In the genomic region with DNA sequence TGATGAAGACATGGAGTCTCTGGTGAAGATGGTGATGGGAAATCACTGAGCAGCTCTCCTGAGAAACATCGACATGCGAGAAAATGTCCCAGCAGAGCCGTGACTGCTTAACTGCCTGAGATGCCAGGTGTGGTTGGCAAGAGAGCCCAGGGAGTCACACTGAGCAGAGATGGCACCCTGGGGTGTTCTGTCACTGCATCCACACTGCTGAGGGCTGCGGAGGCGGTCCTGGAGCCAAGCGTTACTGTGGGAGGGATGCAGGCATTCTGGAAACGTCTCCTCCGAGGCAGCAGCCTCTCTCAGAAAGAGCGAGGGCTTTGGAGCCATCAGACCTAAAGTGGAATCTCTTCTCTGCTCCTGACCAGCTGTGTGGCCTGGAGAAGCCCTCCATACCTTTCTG, we compare ENCODE assay signal across 29 cellular contexts. TPM values are rescaled to one million over a fixed set of nuclear protein-coding genes. Genes with fewer than 3 reads are reported as not detected.
"Had no signal": no experiment of that assay in that cellular context is flagged by ENCODE, and none has a peak within 500 bp of the region (broad histone marks: within the 10 kb centered on the region; RNA-seq: fewer than 3 reads in every experiment).

No MANE protein-coding gene starts in this region.

- H3K9me3 Mint-ChIP-seq: dendritic cell treated with granulocyte-macrophage colony-stimulating factor and Interleukin-4, amounts not matched to agents 40 ng/mL and 50 ng/mL, for 4 days; mesothelial cell of epicardium; naive B cell; natural killer cell treated with Interleukin-12 subunit alpha and Interleukin-12 subunit beta and Interleukin-15 and Interleukin-18, amount 100 ng/mL, for 72 hours; neural crest cell; stimulated activated naive B cell treated with anti-CD40 and anti-IgM and Interleukin-4, amounts not matched to agents 10 μg/mL and 1 μg/mL and 100 μg/mL, for 72 hours; stimulated activated naive CD8-positive, alpha-beta T cell treated with anti-CD3 and anti-CD28 coated beads, Interleukin-15, Interleukin-2, amounts not matched to agents 100 ng/mL and 50 ng/mL, for 24 hours had no signal

- H3K79me2 ChIP-seq: hepatocyte had no signal

- DNase-seq: effector memory CD4-positive, alpha-beta T cell; foreskin keratinocyte; heart left ventricle; kidney; left cardiac atrium; left lung; mesenchymal stem cell; mucosa of descending colon; naive B cell; nucleus accumbens; pancreas; right lobe of liver; small intestine; stimulated activated CD4-positive, alpha-beta T cell treated with anti-CD3 and anti-CD28 coated beads, Interleukin-15, amount 100 ng/mL, for 24 hours; stimulated activated CD4-positive, alpha-beta T cell treated with anti-CD3 and anti-CD28 coated beads, Interleukin-2, amount 100 ng/mL, for 48 hours; stimulated activated naive B cell treated with anti-CD40 and anti-IgM and Interleukin-4, amounts not matched to agents 10 μg/mL and 1 μg/mL and 100 μg/mL, for 72 hours; transverse colon; upper lobe of right lung; uterus had no signal

- H3K27me3 Mint-ChIP-seq: progenitor cell of endocrine pancreas; stimulated activated naive CD8-positive, alpha-beta T cell treated with anti-CD3 and anti-CD28 coated beads, Interleukin-15, Interleukin-2, amounts not matched to agents 100 ng/mL and 50 ng/mL, for 24 hours had no signal

- H3K27me3 ChIP-seq: hepatocyte, pancreas, right lobe of liver, suprapubic skin, transverse colon, upper lobe of right lung, uterus had no signal

- H3K36me3 ChIP-seq: esophagus muscularis mucosa, gastroesophageal sphincter, heart left ventricle, left lung, pancreas, right lobe of liver, suprapubic skin, transverse colon, upper lobe of right lung, uterus had no signal

- H3K9me3 ChIP-seq: esophagus muscularis mucosa, gastroesophageal sphincter, heart left ventricle, left lung, mucosa of descending colon, pancreas, right lobe of liver, suprapubic skin, transverse colon, upper lobe of right lung, uterus had no signal

- H3K27ac ChIP-seq: esophagus muscularis mucosa, foreskin keratinocyte, gastroesophageal sphincter, heart left ventricle, hepatocyte, left lung, pancreas, right lobe of liver, suprapubic skin, transverse colon, upper lobe of right lung, uterus had no signal

- H3K36me3 Mint-ChIP-seq: mesothelial cell of epicardium; naive B cell; natural killer cell treated with Interleukin-12 subunit alpha and Interleukin-12 subunit beta and Interleukin-15 and Interleukin-18, amount 100 ng/mL, for 72 hours; stimulated activated naive B cell treated with anti-CD40 and anti-IgM and Interleukin-4, amounts not matched to agents 10 μg/mL and 1 μg/mL and 100 μg/mL, for 72 hours had no signal

- H3K4me3 Mint-ChIP-seq: dendritic cell treated with granulocyte-macrophage colony-stimulating factor and Interleukin-4, amounts not matched to agents 40 ng/mL and 50 ng/mL, for 4 days; mesothelial cell of epicardium; naive B cell; natural killer cell treated with Interleukin-12 subunit alpha and Interleukin-12 subunit beta and Interleukin-15 and Interleukin-18, amount 100 ng/mL, for 72 hours; neural crest cell; stimulated activated naive B cell treated with anti-CD40 and anti-IgM and Interleukin-4, amounts not matched to agents 10 μg/mL and 1 μg/mL and 100 μg/mL, for 72 hours; stimulated activated naive CD8-positive, alpha-beta T cell treated with anti-CD3 and anti-CD28 coated beads, Interleukin-15, Interleukin-2, amounts not matched to agents 100 ng/mL and 50 ng/mL, for 24 hours had no signal

- H3K4me1 Mint-ChIP-seq: naive B cell; stimulated activated naive B cell treated with anti-CD40 and anti-IgM and Interleukin-4, amounts not matched to agents 10 μg/mL and 1 μg/mL and 100 μg/mL, for 72 hours had no signal

- H3K4me2 ChIP-seq: hepatocyte had no signal

- H3K27ac Mint-ChIP-seq: dendritic cell treated with granulocyte-macrophage colony-stimulating factor and Interleukin-4, amounts not matched to agents 40 ng/mL and 50 ng/mL, for 4 days; mesothelial cell of epicardium; naive B cell; natural killer cell treated with Interleukin-12 subunit alpha and Interleukin-12 subunit beta and Interleukin-15 and Interleukin-18, amount 100 ng/mL, for 72 hours; progenitor cell of endocrine pancreas; stimulated activated naive B cell treated with anti-CD40 and anti-IgM and Interleukin-4, amounts not matched to agents 10 μg/mL and 1 μg/mL and 100 μg/mL, for 72 hours; stimulated activated naive CD8-positive, alpha-beta T cell treated with anti-CD3 and anti-CD28 coated beads, Interleukin-15, Interleukin-2, amounts not matched to agents 100 ng/mL and 50 ng/mL, for 24 hours had no signal

- H3K4me3 ChIP-seq: esophagus muscularis mucosa, gastroesophageal sphincter, heart left ventricle, hepatocyte, left lung, mucosa of descending colon, pancreas, right lobe of liver, suprapubic skin, transverse colon, upper lobe of right lung, uterus had no signal

- H3K4me1 ChIP-seq: esophagus muscularis mucosa, foreskin keratinocyte, gastroesophageal sphincter, heart left ventricle, left lung, pancreas, right lobe of liver, suprapubic skin, transverse colon, upper lobe of right lung, uterus had no signal

- H2AFZ ChIP-seq: hepatocyte had no signal

RNA-seq across cellular contexts. Expression of a gene that starts 57.2 kb away (rescaled TPM):
- total RNA-seq: natural killer cell treated with Interleukin-12 subunit alpha and Interleukin-12 subunit beta and Interleukin-15 and Interleukin-18, amount 100 ng/mL, for 72 hours had no signal
